1 cellular context compared by ENCODE assay signal in the genomic region with DNA sequence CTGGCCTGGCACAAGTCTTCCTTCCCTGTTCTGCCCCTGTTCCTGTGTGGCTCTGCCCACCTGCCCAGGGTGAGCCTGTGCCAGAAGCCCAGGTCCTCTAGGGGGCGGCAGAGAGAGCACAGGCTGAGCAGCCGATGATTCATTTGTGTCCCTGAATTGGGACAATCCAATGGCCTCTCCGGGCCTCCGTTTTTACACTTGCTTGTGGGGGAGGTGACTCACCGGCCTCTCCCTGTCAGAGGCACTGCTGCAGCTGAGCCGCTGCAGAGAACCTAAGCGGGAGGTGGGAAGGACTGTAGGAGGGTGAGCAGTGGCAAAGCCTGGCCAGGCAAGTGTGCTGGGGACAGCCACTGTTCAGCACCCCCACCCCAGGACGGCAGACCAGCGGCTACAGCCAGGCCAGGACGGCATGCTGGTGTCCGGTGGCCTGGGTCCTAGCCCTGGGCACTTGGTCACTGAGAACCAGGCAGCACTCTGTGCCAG.
A peak's percentile ranks its signal among the peaks of the same experiment; 100 is the strongest.
TF ChIP-seq lines count a peak whose summit lies in the region.

No MANE protein-coding gene starts in this region.

TF ChIP-seq in HEK293, 187 proteins besides CTCF, POLR2A, EP300 and RAD21 (continued from another document and continues in another):
- TF ChIP-seq, protein P1, sequence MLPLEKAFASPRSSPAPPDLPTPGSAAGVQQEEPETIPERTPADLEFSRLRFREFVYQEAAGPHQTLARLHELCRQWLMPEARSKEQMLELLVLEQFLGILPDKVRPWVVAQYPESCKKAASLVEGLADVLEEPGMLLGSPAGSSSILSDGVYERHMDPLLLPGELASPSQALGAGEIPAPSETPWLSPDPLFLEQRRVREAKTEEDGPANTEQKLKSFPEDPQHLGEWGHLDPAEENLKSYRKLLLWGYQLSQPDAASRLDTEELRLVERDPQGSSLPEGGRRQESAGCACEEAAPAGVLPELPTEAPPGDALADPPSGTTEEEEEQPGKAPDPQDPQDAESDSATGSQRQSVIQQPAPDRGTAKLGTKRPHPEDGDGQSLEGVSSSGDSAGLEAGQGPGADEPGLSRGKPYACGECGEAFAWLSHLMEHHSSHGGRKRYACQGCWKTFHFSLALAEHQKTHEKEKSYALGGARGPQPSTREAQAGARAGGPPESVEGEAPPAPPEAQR (tag by site-specific recombination; IDR thresholded peaks at IDR 0.05), result no peak
- TF ChIP-seq ZNF146 (tag by site-specific recombination; IDR thresholded peaks at IDR 0.05) (no peak), ZNF391 (tag by site-specific recombination; IDR thresholded peaks at IDR 0.05; ENCODE audit: borderline replicate concordance, low read depth) (no peak), BCL11A (tag by site-specific recombination; IDR thresholded peaks at IDR 0.05; ENCODE audit: low read depth) (peak; percentile 45; the same call in 1 of the 2 replicates), ZNF19 (tag by site-specific recombination; IDR thresholded peaks at IDR 0.05; ENCODE audit: low read depth) (no peak), ZNF292 (tag by site-specific recombination; IDR thresholded peaks at IDR 0.05; ENCODE audit: borderline replicate concordance, low read depth) (no peak), ZNF571 (tag by site-specific recombination; IDR thresholded peaks at IDR 0.05) (no peak), ZNF140 (tag by site-specific recombination; IDR thresholded peaks at IDR 0.05) (no peak), ZNF335 (tag by site-specific recombination; conservative IDR thresholded peaks at IDR 0.05) (peak; percentile 77), KLF8 (tag by site-specific recombination; IDR thresholded peaks at IDR 0.05) (0 out of 2 replicates have a peak, but pooled peaks have one; percentile 52), ZNF677 (tag by site-specific recombination; IDR thresholded peaks at IDR 0.05) (no peak), ZNF157 (tag by site-specific recombination; IDR thresholded peaks at IDR 0.05) (no peak), ZNF585B (tag by site-specific recombination; IDR thresholded peaks at IDR 0.05) (no peak), ZNF248 (tag by site-specific recombination; IDR thresholded peaks at IDR 0.05) (no peak), EGR2 (tag by site-specific recombination; IDR thresholded peaks at IDR 0.05; ENCODE audit: low read depth) (0 out of 2 replicates have a peak, but pooled peaks have one; percentile 43), ZNF169 (tag by site-specific recombination; IDR thresholded peaks at IDR 0.05) (no peak), ZNF610 (tag by site-specific recombination; IDR thresholded peaks at IDR 0.05; ENCODE audit: borderline replicate concordance) (no peak), ZNF138 (tag by site-specific recombination; IDR thresholded peaks at IDR 0.05; ENCODE audit: borderline replicate concordance) (no peak), ZSCAN16 (tag by site-specific recombination; IDR thresholded peaks at IDR 0.05) (no peak), GFI1B (tag by site-specific recombination; IDR thresholded peaks at IDR 0.05) (no peak), ZNF24 (tag by site-specific recombination; IDR thresholded peaks at IDR 0.05) (no peak), SP7 (tag by site-specific recombination; IDR thresholded peaks at IDR 0.05) (peak; percentile 58), ZNF548 (tag by site-specific recombination; IDR thresholded peaks at IDR 0.05) (no peak), ZNF660 (tag by site-specific recombination; IDR thresholded peaks at IDR 0.05) (peak; percentile 71; the same call in 1 of the 2 replicates), ZEB2 (tag by site-specific recombination; IDR thresholded peaks at IDR 0.05) (peak; percentile 47; the same call in 1 of the 2 replicates), ZNF791 (tag by site-specific recombination; IDR thresholded peaks at IDR 0.05) (no peak), ZNF2 (tag by site-specific recombination; IDR thresholded peaks at IDR 0.05) (no peak), SETDB1 (IDR thresholded peaks at IDR 0.05; ENCODE audit: insufficient read length, low read length) (no peak), ZFP3 (tag by site-specific recombination; IDR thresholded peaks at IDR 0.05; ENCODE audit: low read depth) (no peak), KLF16 (tag by site-specific recombination; IDR thresholded peaks at IDR 0.05) (no peak)
- TF ChIP-seq, protein P2, sequence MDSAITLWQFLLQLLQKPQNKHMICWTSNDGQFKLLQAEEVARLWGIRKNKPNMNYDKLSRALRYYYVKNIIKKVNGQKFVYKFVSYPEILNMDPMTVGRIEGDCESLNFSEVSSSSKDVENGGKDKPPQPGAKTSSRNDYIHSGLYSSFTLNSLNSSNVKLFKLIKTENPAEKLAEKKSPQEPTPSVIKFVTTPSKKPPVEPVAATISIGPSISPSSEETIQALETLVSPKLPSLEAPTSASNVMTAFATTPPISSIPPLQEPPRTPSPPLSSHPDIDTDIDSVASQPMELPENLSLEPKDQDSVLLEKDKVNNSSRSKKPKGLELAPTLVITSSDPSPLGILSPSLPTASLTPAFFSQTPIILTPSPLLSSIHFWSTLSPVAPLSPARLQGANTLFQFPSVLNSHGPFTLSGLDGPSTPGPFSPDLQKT (IDR thresholded peaks at IDR 0.05; ENCODE audit: borderline replicate concordance, low read depth, low read length), result no peak
- TF ChIP-seq, protein P3, sequence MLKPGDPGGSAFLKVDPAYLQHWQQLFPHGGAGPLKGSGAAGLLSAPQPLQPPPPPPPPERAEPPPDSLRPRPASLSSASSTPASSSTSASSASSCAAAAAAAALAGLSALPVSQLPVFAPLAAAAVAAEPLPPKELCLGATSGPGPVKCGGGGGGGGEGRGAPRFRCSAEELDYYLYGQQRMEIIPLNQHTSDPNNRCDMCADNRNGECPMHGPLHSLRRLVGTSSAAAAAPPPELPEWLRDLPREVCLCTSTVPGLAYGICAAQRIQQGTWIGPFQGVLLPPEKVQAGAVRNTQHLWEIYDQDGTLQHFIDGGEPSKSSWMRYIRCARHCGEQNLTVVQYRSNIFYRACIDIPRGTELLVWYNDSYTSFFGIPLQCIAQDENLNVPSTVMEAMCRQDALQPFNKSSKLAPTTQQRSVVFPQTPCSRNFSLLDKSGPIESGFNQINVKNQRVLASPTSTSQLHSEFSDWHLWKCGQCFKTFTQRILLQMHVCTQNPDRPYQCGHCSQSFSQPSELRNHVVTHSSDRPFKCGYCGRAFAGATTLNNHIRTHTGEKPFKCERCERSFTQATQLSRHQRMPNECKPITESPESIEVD (tag by site-specific recombination; IDR thresholded peaks at IDR 0.05), result no peak
- TF ChIP-seq, protein P4, sequence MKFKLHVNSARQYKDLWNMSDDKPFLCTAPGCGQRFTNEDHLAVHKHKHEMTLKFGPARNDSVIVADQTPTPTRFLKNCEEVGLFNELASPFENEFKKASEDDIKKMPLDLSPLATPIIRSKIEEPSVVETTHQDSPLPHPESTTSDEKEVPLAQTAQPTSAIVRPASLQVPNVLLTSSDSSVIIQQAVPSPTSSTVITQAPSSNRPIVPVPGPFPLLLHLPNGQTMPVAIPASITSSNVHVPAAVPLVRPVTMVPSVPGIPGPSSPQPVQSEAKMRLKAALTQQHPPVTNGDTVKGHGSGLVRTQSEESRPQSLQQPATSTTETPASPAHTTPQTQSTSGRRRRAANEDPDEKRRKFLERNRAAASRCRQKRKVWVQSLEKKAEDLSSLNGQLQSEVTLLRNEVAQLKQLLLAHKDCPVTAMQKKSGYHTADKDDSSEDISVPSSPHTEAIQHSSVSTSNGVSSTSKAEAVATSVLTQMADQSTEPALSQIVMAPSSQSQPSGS (tag by site-specific recombination; IDR thresholded peaks at IDR 0.05; ENCODE audit: low read depth), result no peak
- TF ChIP-seq, protein P5, sequence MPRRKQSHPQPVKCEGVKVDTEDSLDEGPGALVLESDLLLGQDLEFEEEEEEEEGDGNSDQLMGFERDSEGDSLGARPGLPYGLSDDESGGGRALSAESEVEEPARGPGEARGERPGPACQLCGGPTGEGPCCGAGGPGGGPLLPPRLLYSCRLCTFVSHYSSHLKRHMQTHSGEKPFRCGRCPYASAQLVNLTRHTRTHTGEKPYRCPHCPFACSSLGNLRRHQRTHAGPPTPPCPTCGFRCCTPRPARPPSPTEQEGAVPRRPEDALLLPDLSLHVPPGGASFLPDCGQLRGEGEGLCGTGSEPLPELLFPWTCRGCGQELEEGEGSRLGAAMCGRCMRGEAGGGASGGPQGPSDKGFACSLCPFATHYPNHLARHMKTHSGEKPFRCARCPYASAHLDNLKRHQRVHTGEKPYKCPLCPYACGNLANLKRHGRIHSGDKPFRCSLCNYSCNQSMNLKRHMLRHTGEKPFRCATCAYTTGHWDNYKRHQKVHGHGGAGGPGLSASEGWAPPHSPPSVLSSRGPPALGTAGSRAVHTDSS (tag by site-specific recombination; IDR thresholded peaks at IDR 0.05), result no peak
- TF ChIP-seq, protein P6, sequence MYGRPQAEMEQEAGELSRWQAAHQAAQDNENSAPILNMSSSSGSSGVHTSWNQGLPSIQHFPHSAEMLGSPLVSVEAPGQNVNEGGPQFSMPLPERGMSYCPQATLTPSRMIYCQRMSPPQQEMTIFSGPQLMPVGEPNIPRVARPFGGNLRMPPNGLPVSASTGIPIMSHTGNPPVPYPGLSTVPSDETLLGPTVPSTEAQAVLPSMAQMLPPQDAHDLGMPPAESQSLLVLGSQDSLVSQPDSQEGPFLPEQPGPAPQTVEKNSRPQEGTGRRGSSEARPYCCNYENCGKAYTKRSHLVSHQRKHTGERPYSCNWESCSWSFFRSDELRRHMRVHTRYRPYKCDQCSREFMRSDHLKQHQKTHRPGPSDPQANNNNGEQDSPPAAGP (tag by site-specific recombination; IDR thresholded peaks at IDR 0.05), result 0 out of 2 replicates have a peak, but pooled peaks have one; percentile 51
- TF ChIP-seq, protein P7, sequence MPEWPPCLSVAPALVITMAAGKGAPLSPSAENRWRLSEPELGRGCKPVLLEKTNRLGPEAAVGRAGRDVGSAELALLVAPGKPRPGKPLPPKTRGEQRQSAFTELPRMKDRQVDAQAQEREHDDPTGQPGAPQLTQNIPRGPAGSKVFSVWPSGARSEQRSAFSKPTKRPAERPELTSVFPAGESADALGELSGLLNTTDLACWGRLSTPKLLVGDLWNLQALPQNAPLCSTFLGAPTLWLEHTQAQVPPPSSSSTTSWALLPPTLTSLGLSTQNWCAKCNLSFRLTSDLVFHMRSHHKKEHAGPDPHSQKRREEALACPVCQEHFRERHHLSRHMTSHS (tag by site-specific recombination; IDR thresholded peaks at IDR 0.05), result no peak
- TF ChIP-seq, protein P8, sequence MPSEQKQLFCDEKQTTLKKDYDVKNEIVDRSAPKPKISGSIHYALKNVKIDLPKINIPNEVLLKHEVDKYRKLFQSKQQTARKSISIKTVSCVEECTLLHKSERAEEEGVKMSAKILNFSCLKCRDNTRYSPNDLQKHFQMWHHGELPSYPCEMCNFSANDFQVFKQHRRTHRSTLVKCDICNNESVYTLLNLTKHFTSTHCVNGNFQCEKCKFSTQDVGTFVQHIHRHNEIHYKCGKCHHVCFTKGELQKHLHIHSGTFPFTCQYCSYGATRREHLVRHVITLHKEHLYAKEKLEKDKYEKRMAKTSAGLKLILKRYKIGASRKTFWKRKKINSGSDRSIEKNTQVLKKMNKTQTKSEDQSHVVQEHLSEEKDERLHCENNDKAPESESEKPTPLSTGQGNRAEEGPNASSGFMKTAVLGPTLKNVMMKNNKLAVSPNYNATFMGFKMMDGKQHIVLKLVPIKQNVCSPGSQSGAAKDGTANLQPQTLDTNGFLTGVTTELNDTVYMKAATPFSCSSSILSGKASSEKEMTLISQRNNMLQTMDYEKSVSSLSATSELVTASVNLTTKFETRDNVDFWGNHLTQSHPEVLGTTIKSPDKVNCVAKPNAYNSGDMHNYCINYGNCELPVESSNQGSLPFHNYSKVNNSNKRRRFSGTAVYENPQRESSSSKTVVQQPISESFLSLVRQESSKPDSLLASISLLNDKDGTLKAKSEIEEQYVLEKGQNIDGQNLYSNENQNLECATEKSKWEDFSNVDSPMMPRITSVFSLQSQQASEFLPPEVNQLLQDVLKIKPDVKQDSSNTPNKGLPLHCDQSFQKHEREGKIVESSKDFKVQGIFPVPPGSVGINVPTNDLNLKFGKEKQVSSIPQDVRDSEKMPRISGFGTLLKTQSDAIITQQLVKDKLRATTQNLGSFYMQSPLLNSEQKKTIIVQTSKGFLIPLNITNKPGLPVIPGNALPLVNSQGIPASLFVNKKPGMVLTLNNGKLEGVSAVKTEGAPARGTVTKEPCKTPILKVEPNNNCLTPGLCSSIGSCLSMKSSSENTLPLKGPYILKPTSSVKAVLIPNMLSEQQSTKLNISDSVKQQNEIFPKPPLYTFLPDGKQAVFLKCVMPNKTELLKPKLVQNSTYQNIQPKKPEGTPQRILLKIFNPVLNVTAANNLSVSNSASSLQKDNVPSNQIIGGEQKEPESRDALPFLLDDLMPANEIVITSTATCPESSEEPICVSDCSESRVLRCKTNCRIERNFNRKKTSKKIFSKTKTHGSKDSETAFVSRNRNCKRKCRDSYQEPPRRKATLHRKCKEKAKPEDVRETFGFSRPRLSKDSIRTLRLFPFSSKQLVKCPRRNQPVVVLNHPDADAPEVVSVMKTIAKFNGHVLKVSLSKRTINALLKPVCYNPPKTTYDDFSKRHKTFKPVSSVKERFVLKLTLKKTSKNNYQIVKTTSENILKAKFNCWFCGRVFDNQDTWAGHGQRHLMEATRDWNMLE (tag by site-specific recombination; conservative IDR thresholded peaks at IDR 0.05; ENCODE audit: low read depth), result no peak
- TF ChIP-seq, protein P9, sequence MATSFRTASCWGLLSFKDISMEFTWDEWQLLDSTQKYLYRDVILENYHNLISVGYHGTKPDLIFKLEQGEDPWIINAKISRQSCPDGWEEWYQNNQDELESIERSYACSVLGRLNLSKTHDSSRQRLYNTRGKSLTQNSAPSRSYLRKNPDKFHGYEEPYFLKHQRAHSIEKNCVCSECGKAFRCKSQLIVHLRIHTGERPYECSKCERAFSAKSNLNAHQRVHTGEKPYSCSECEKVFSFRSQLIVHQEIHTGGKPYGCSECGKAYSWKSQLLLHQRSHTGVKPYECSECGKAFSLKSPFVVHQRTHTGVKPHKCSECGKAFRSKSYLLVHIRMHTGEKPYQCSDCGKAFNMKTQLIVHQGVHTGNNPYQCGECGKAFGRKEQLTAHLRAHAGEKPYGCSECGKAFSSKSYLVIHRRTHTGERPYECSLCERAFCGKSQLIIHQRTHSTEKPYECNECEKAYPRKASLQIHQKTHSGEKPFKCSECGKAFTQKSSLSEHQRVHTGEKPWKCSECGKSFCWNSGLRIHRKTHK (tag by site-specific recombination; IDR thresholded peaks at IDR 0.05), result no peak
